In the genomic region with DNA sequence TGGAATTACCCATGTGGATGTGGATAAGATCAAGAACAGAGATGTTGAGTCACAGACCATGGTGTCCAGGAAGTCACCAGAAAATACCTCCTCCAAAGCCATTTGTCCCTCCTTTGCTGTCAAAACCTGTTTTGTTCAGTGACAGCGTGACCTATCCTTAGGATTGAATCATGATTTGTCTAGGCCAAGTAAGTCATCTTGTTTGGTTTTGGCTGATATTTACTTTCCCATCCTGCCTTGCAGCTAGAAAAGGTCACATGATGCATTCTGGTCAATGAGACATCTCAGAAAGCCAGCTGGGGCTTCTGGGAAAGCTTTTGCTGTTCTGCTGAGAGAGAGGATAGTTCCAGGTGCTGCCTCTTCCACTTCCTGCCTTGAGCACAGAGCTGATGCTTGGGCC, we compare ENCODE assay signal across 1 cellular context.
TF ChIP-seq lines count a peak whose summit lies in the region.

No MANE protein-coding gene starts in this region.

TF ChIP-seq in HepG2, 621 proteins besides CTCF, POLR2A, EP300 and RAD21 (continued from another document):
- TF ChIP-seq ZNF143 (CRISPR knock-in tag; IDR thresholded peaks at IDR 0.05) = peak; percentile 41; the same call in 1 of the 2 replicates
TF ChIP-seq in HepG2: peak in this region for 1.
